In genomic region chr18:39271654-39272053, GRCh38 we compare ENCODE assay signal across 1 cellular context.
TF ChIP-seq lines count a peak whose summit lies in the region.

No MANE protein-coding gene starts in this region.

TF ChIP-seq in WTC11, 78 proteins besides CTCF, POLR2A, EP300 and RAD21 (continued from another document):
- TF ChIP-seq TEAD4 (CRISPR knock-in tag; IDR thresholded peaks at IDR 0.05), result no peak
